In the genomic region with DNA sequence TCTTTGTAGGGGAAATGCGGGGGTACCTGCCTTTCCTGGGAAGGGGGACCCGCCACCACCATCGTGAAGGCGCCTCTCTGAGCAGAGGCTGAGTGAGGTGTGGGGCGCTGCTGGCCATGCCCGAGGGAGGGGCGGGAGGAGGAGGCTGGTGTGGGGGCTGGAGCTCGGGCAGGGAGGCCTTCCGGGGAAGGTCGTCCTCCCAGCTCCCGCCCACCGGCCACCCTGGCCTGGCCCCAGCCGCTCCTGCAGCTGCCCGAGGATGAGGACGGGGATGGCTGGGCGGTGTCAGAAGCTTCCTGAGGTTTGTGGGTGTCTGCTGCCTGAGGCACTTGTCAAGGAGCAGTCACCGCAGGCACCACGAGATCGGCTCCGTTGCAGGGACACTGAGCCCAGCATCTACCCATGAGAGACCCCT, we compare ENCODE assay signal across 1 cellular context.
TF ChIP-seq lines count a peak whose summit lies in the region.

No MANE protein-coding gene starts in this region.

TF ChIP-seq in GM23338, 12 proteins besides CTCF, POLR2A, EP300 and RAD21 (continued from another document):
- TF ChIP-seq, protein P1, sequence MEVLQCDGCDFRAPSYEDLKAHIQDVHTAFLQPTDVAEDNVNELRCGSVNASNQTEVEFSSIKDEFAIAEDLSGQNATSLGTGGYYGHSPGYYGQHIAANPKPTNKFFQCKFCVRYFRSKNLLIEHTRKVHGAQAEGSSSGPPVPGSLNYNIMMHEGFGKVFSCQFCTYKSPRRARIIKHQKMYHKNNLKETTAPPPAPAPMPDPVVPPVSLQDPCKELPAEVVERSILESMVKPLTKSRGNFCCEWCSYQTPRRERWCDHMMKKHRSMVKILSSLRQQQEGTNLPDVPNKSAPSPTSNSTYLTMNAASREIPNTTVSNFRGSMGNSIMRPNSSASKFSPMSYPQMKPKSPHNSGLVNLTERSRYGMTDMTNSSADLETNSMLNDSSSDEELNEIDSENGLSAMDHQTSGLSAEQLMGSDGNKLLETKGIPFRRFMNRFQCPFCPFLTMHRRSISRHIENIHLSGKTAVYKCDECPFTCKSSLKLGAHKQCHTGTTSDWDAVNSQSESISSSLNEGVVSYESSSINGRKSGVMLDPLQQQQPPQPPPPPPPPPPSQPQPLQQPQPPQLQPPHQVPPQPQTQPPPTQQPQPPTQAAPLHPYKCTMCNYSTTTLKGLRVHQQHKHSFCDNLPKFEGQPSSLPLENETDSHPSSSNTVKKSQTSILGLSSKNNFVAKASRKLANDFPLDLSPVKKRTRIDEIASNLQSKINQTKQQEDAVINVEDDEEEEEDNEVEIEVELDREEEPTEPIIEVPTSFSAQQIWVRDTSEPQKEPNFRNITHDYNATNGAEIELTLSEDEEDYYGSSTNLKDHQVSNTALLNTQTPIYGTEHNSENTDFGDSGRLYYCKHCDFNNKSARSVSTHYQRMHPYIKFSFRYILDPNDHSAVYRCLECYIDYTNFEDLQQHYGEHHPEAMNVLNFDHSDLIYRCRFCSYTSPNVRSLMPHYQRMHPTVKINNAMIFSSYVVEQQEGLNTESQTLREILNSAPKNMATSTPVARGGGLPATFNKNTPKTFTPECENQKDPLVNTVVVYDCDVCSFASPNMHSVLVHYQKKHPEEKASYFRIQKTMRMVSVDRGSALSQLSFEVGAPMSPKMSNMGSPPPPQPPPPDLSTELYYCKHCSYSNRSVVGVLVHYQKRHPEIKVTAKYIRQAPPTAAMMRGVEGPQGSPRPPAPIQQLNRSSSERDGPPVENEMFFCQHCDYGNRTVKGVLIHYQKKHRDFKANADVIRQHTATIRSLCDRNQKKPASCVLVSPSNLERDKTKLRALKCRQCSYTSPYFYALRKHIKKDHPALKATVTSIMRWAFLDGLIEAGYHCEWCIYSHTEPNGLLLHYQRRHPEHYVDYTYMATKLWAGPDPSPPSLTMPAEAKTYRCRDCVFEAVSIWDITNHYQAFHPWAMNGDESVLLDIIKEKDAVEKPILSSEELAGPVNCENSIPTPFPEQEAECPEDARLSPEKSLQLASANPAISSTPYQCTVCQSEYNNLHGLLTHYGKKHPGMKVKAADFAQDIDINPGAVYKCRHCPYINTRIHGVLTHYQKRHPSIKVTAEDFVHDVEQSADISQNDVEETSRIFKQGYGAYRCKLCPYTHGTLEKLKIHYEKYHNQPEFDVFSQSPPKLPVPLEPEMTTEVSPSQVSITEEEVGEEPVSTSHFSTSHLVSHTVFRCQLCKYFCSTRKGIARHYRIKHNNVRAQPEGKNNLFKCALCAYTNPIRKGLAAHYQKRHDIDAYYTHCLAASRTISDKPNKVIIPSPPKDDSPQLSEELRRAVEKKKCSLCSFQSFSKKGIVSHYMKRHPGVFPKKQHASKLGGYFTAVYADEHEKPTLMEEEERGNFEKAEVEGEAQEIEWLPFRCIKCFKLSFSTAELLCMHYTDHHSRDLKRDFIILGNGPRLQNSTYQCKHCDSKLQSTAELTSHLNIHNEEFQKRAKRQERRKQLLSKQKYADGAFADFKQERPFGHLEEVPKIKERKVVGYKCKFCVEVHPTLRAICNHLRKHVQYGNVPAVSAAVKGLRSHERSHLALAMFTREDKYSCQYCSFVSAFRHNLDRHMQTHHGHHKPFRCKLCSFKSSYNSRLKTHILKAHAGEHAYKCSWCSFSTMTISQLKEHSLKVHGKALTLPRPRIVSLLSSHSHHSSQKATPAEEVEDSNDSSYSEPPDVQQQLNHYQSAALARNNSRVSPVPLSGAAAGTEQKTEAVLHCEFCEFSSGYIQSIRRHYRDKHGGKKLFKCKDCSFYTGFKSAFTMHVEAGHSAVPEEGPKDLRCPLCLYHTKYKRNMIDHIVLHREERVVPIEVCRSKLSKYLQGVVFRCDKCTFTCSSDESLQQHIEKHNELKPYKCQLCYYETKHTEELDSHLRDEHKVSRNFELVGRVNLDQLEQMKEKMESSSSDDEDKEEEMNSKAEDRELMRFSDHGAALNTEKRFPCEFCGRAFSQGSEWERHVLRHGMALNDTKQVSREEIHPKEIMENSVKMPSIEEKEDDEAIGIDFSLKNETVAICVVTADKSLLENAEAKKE (CRISPR knock-in tag; IDR thresholded peaks at IDR 0.05), result no peak
TF ChIP-seq in GM23338: peak in this region for 0.
